Comparison of ENCODE assay signal across 21 cellular contexts in the genomic region with DNA sequence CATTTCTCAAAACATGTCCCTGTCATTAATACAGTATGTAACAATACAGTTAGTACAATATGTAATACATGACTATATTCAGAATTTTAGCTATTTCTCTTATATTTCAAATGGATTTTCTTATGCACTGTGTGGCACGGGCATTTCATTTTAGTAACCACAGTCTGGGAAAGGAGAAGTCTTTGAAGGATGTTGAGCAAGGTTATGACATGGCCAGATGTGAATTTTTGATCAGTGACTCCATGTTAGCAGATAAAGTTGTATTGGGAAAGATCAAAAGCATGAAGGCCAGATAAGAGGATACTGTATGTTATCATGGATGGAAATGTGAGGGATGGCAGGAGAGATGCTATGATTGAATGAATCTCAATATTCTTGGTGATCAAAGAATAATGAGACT.
"Had no signal": no experiment of that assay in that cellular context is flagged by ENCODE, and none has a peak within 500 bp of the region (broad histone marks: within the 10 kb centered on the region; RNA-seq: fewer than 3 reads in every experiment).

No MANE protein-coding gene starts in this region.

- H3K4me3 ChIP-seq: cardiac muscle cell, esophagus muscularis mucosa, left ventricle myocardium inferior, sigmoid colon, spleen, thoracic aorta, upper lobe of left lung had no signal

- DNase-seq: activated CD4-positive, alpha-beta T cell treated with anti-CD3 and anti-CD28 coated beads, Interleukin-2, amount 50 U/mL, for 4 hours; activated gamma-delta T cell; activated T-cell treated with anti-CD3 and anti-CD28 coated beads, Interleukin-2, amount 50 U/mL, for 72 hours; amniotic stem cell; effector CD8-positive, alpha-beta T cell; hypothalamus; kidney; left ventricle myocardium inferior; occipital lobe; posterior cingulate gyrus; sigmoid colon; spleen; stimulated activated CD4-positive, alpha-beta T cell treated with anti-CD3 and anti-CD28 coated beads, Interleukin-4, amount 100 ng/mL, for 4 hours; T-helper 2 cell; upper lobe of left lung had no signal

- H3K4me3 Mint-ChIP-seq: activated naive CD8-positive, alpha-beta T cell; activated T-cell treated with anti-CD3 and anti-CD28 coated beads, Interleukin-2, amount 50 U/mL, for 72 hours; dendritic cell treated with granulocyte-macrophage colony-stimulating factor and Interleukin-4, amounts not matched to agents 40 ng/mL and 50 ng/mL, for 4 days; stimulated activated memory B cell treated with anti-CD40 and anti-IgM and Interleukin-4, amounts not matched to agents 10 μg/mL and 1 μg/mL and 100 μg/mL, for 72 hours had no signal

- H3K27me3 Mint-ChIP-seq: activated naive CD8-positive, alpha-beta T cell; dendritic cell treated with granulocyte-macrophage colony-stimulating factor and Interleukin-4, amounts not matched to agents 40 ng/mL and 50 ng/mL, for 4 days; stimulated activated memory B cell treated with anti-CD40 and anti-IgM and Interleukin-4, amounts not matched to agents 10 μg/mL and 1 μg/mL and 100 μg/mL, for 72 hours had no signal

- H3K4me1 Mint-ChIP-seq: stimulated activated memory B cell treated with anti-CD40 and anti-IgM and Interleukin-4, amounts not matched to agents 10 μg/mL and 1 μg/mL and 100 μg/mL, for 72 hours had no signal

- ATAC-seq: activated T-cell treated with anti-CD3 and anti-CD28 coated beads, Interleukin-2, amount 50 U/mL, for 72 hours; stimulated activated memory B cell treated with anti-CD40 and anti-IgM and Interleukin-4, amounts not matched to agents 10 μg/mL and 1 μg/mL and 100 μg/mL, for 72 hours had no signal

- H3K27ac Mint-ChIP-seq: activated naive CD8-positive, alpha-beta T cell; activated T-cell treated with anti-CD3 and anti-CD28 coated beads, Interleukin-2, amount 50 U/mL, for 72 hours; dendritic cell treated with granulocyte-macrophage colony-stimulating factor and Interleukin-4, amounts not matched to agents 40 ng/mL and 50 ng/mL, for 4 days; stimulated activated memory B cell treated with anti-CD40 and anti-IgM and Interleukin-4, amounts not matched to agents 10 μg/mL and 1 μg/mL and 100 μg/mL, for 72 hours had no signal

- H3K36me3 Mint-ChIP-seq: activated naive CD8-positive, alpha-beta T cell; stimulated activated memory B cell treated with anti-CD40 and anti-IgM and Interleukin-4, amounts not matched to agents 10 μg/mL and 1 μg/mL and 100 μg/mL, for 72 hours had no signal
